ENCODE assay signal across 10 cellular contexts in genomic region chr3:46440531-46441294, GRCh38. TPM values are rescaled to one million over a fixed set of nuclear protein-coding genes. Genes with fewer than 3 reads are reported as not detected.
DNase-seq lines count a peak whose midpoint lies in the region; ATAC-seq and TF ChIP-seq lines count a peak whose summit lies in the region.
"Had no signal": no experiment of that assay in that cellular context is flagged by ENCODE, and none has a peak within 500 bp of the region (broad histone marks: within the 10 kb centered on the region; RNA-seq: fewer than 3 reads in every experiment).

No MANE protein-coding gene starts in this region.

- in situ Hi-C loops in GM13976 (cut with MboI; ENCODE audit: low sequenced_read_pairs, unreplicated experiment) = no loop called here

- H3K9me2 ChIP-seq in GM23338 (ENCODE audit: insufficient read depth) = no peaks in the 10 kb centered on the region

- no peaks in the 10 kb centered on the region for H4K20me1 ChIP-seq in GM23338 (replicated peaks; ENCODE audit: insufficient read depth)

- H3K9ac ChIP-seq in NT2/D1 (ENCODE audit: insufficient read length, low read depth) = no peak overlapping the region

- intact Hi-C loops in left lung (cut with DNase I) = no loop called here

- H3K27me3 ChIP-seq in GM23338 (ENCODE audit: insufficient read depth) (no peaks in the 10 kb centered on the region), NT2/D1 (ENCODE audit: insufficient read depth, insufficient read length) (no peaks in the 10 kb centered on the region), left lung (no peaks in the 10 kb centered on the region)

- H3K36me3 Mint-ChIP-seq in GM23338 (ENCODE audit: low read depth) = no peaks in the 10 kb centered on the region

- H3K27me3 Mint-ChIP-seq in GM23338 (ENCODE audit: insufficient read depth, low read depth, poor library complexity) = no peaks in the 10 kb centered on the region

- 0 out of 3 replicates have a peak overlapping the region, but pooled peaks have one; percentile 2 for H3K4me3 Mint-ChIP-seq in GM23338
- H3K4me3 Mint-ChIP-seq: neural crest cell had no signal

- ATAC-seq in GM23338 = peak; percentile 41; the same call in 1 of the 3 replicates
- peak; percentile 43 for ATAC-seq in left lung
- no peak for ATAC-seq in HG03571 (IDR thresholded peaks at IDR 0.05; ENCODE audit: unreplicated experiment)

- H3K4me3 ChIP-seq in GM23338 = no peak overlapping the region
- no peak overlapping the region for H3K4me3 ChIP-seq in NT2/D1 (ENCODE audit: insufficient read length, low read depth)
- H3K4me3 ChIP-seq in left lung = no peak overlapping the region

- H3K4me1 ChIP-seq in GM23338 (ENCODE audit: insufficient read depth) (peaks cover 8% of the 10 kb centered on the region; the same call in 1 of the 2 replicates), NT2/D1 (ENCODE audit: insufficient read depth, insufficient read length) (no peaks in the 10 kb centered on the region), left lung (no peaks in the 10 kb centered on the region)

- peak; percentile 54 for DNase-seq in GM13976 (ENCODE audit: low spot score)
- DNase-seq in GM23338 (ENCODE audit: low spot score) = peak; percentile 23
- peak; percentile 23 for DNase-seq in NT2/D1 (ENCODE audit: low read depth, low spot score)
- DNase-seq in left lung = no peak
- DNase-seq in NK-92 treated with Interleukin-12 subunit alpha and Interleukin-12 subunit beta, amount 100 ng/mL, for 24 hours (lab: John Stamatoyannopoulos, UW) = no peak
- no peak for DNase-seq in NCI-H226
- no peak for DNase-seq in NCI-H1436 treated with DMSO at 0.1 percent for 48 hours (lab: John Stamatoyannopoulos, UW)

- H3K4me1 Mint-ChIP-seq in GM23338 = peaks cover 10% of the 10 kb centered on the region

- 0 out of 2 replicates have a peak overlapping the region, but pooled peaks have one; percentile 5 for H3K27ac Mint-ChIP-seq in GM23338

- H3K27ac ChIP-seq in GM23338 (ENCODE audit: low read depth) (no peak overlapping the region), left lung (no peak overlapping the region)

- H3K36me3 ChIP-seq in GM23338 (ENCODE audit: insufficient read depth) (no peaks in the 10 kb centered on the region), NT2/D1 (ENCODE audit: insufficient read depth, insufficient read length, low read length) (no peaks in the 10 kb centered on the region), left lung (peaks cover 0 to 54% of the 10 kb centered on the region in 2 donors)

- H3K9me3 Mint-ChIP-seq in GM23338 = no peaks in the 10 kb centered on the region
- H3K9me3 Mint-ChIP-seq: neural crest cell had no signal

- H3K4me2 ChIP-seq in GM23338 = peak overlapping the region; percentile 30; the same call in 1 of the 2 replicates

- H3K9me3 ChIP-seq in NT2/D1 (ENCODE audit: insufficient read depth, low read length) (peaks cover 8% of the 10 kb centered on the region; the same call in 1 of the 2 replicates), left lung (no peaks in the 10 kb centered on the region)

- no peak overlapping the region for H2AFZ ChIP-seq in GM23338

- no peaks in the 10 kb centered on the region for H3F3A ChIP-seq in GM23338 (replicated peaks; ENCODE audit: low read depth)

- no peaks in the 10 kb centered on the region for H3K79me2 ChIP-seq in GM23338 (replicated peaks; ENCODE audit: insufficient read depth)

- no peak for TF ChIP-seq CTCF in GM13976 (IDR thresholded peaks at IDR 0.05; ENCODE audit: borderline replicate concordance, control extremely low read depth, extremely low read depth, insufficient read depth, missing control alignments)
- TF ChIP-seq CTCF in GM23338 (conservative IDR thresholded peaks at IDR 0.05; ENCODE audit: low read depth in 2 of 2) = no peak
- TF ChIP-seq CTCF in left lung (IDR thresholded peaks at IDR 0.05) = no peak

TF ChIP-seq in GM23338, 12 proteins besides CTCF, POLR2A, EP300 and RAD21:
- TF ChIP-seq ZNF114 (CRISPR knock-in tag; IDR thresholded peaks at IDR 0.05) (no peak), ZNF462 (CRISPR knock-in tag; IDR thresholded peaks at IDR 0.05) (peak; percentile 43; the same call in 1 of the 2 replicates), CREB1 (CRISPR knock-in tag; IDR thresholded peaks at IDR 0.05; ENCODE audit: low read depth) (no peak), NANOG (IDR thresholded peaks at IDR 0.05; ENCODE audit: borderline replicate concordance) (no peak), ZNF331 (CRISPR knock-in tag; IDR thresholded peaks at IDR 0.05; ENCODE audit: low read depth) (no peak), POLR2AphosphoS5 (IDR thresholded peaks at IDR 0.05; ENCODE audit: low read depth) (no peak)

RNA-seq across cellular contexts. Expression of gene LTF, which starts 24.0 kb away (rescaled TPM):
- total RNA-seq in GM23338 (2014; rRNA removed; shearing (Covaris generic)) = 1.3 and 3.5 TPM in 2 replicates
- 0.73 and 0.89 TPM in 2 replicates for polyA plus RNA-seq in GM23338 (2016; fragmentation: Nextera tagmentation; extraction: Ambion mirVana)
- total RNA-seq in left lung = 100 to 1,000 TPM in 1 of 2 donors, 1 to 10 TPM in 1; 2.3 to 113 TPM
- total RNA-seq: neural crest cell had no signal

RNA-seq across cellular contexts. Expression of gene CCRL2, which starts 33.7 kb away (rescaled TPM):
- not detected in 2 replicates for total RNA-seq in GM23338 (2014; rRNA removed; shearing (Covaris generic))
- polyA plus RNA-seq in GM23338 (2016; fragmentation: Nextera tagmentation; extraction: Ambion mirVana) = not detected in 2 replicates
- 10 to 100 TPM; 18.9 to 37.1 TPM for total RNA-seq in left lung
- total RNA-seq: neural crest cell had no signal

RNA-seq across cellular contexts. Expression of gene RTP3, which starts 57.1 kb away (rescaled TPM):
- total RNA-seq in GM23338 (2014; rRNA removed; shearing (Covaris generic)) = 0.97 TPM in 1 of 2 replicates, not detected in the other
- 0.16 TPM in 1 of 2 replicates, not detected in the other for polyA plus RNA-seq in GM23338 (2016; fragmentation: Nextera tagmentation; extraction: Ambion mirVana)
- total RNA-seq in left lung = not detected
- total RNA-seq: neural crest cell, urinary bladder had no signal
- polyA plus RNA-seq: urinary bladder had no signal

Comparison
In these comparisons a context has a peak if more than half of its experiments do, and no peak if none do; other contexts are left out.
1. DNase-seq: peak in GM13976 (single experiment), GM23338 (single experiment) and NT2/D1 (single experiment); none in left lung (0 of 2), NK-92 treated with Interleukin-12 subunit alpha and Interleukin-12 subunit beta, amount 100 ng/mL, for 24 hours (single experiment), NCI-H226 (single experiment) and NCI-H1436 treated with DMSO at 0.1 percent for 48 hours (single experiment).
2. RNA of gene CCRL2, which starts 33.7 kb away (total RNA-seq): 18.9 to 37.1 TPM in left lung; not detected in GM23338; every median in the first group is over 10 times any median in the second.